1 cellular context compared by ENCODE assay signal in genomic region chr13:29721766-29722165, GRCh38.
TF ChIP-seq lines count a peak whose summit lies in the region.

No MANE protein-coding gene starts in this region.

TF ChIP-seq in GM23338, 12 proteins besides CTCF, POLR2A, EP300 and RAD21 (continued from another document):
- TF ChIP-seq REST (IDR thresholded peaks at IDR 0.05; ENCODE audit: unreplicated experiment) (no peak), EZH2 (IDR thresholded peaks at IDR 0.05; ENCODE audit: low read depth, unreplicated experiment) (no peak)
